1 cellular context compared by ENCODE assay signal in the genomic region with DNA sequence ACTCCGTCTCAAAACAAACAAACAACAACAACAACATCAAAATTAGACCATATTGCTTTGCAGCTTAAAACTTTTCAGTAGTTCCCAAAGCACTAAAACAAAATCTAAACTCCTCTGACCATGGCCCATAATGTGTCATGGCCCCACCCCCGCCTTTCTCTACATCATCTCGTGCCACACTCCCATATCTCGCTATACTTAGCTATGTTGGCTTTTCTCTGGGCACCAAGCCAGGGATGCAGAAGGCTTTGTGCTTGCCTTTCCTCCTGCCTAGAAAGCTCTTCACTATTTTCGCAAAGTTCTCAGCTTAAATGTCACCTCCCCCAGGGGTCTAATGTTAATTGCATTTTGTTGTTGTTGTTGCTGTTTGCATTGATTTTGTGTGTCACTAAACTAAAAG.
TF ChIP-seq lines count a peak whose summit lies in the region.

No MANE protein-coding gene starts in this region.

TF ChIP-seq in SK-N-SH treated with all-trans-retinoic acid at 6 μM for 48 hours, 23 proteins besides CTCF, POLR2A, EP300 and RAD21 (continued from another document):
- no peak for TF ChIP-seq POU6F1 (CRISPR knock-in tag; IDR thresholded peaks at IDR 0.05; ENCODE audit: borderline replicate concordance, low read depth)
